8 cellular contexts compared by ENCODE assay signal in genomic region chr11:129374993-129375721, GRCh38. TPM values are rescaled to one million over a fixed set of nuclear protein-coding genes. Genes with fewer than 3 reads are reported as not detected.
DNase-seq lines count a peak whose midpoint lies in the region; ATAC-seq and TF ChIP-seq lines count a peak whose summit lies in the region.

No MANE protein-coding gene starts in this region.

- H3K27ac Mint-ChIP-seq in activated naive CD8-positive, alpha-beta T cell treated with anti-CD3 and anti-CD28 coated beads, Interleukin-2, amount 10 ng/mL, durations not matched to agents 7 days and 5 days = peak overlapping the region; percentile 25
- H3K27ac Mint-ChIP-seq in stimulated activated naive CD8-positive, alpha-beta T cell treated with anti-CD3 and anti-CD28 coated beads, Interleukin-15, amount 100 ng/mL, for 72 hours = no peak overlapping the region

- H3K4me1 Mint-ChIP-seq in activated naive CD8-positive, alpha-beta T cell treated with anti-CD3 and anti-CD28 coated beads, Interleukin-2, amount 10 ng/mL, durations not matched to agents 7 days and 5 days = peaks cover 20% of the 10 kb centered on the region
- peaks cover 41% of the 10 kb centered on the region for H3K4me1 Mint-ChIP-seq in stimulated activated naive CD8-positive, alpha-beta T cell treated with anti-CD3 and anti-CD28 coated beads, Interleukin-15, amount 100 ng/mL, for 72 hours

- TF ChIP-seq CTCF in kidney epithelial cell (IDR thresholded peaks at IDR 0.05; ENCODE audit: insufficient read depth, low read length, poor library complexity, severe bottlenecking) = no peak

- no peaks in the 10 kb centered on the region for H3K9me3 Mint-ChIP-seq in activated naive CD8-positive, alpha-beta T cell treated with anti-CD3 and anti-CD28 coated beads, Interleukin-2, amount 10 ng/mL, durations not matched to agents 7 days and 5 days
- H3K9me3 Mint-ChIP-seq in stimulated activated naive CD8-positive, alpha-beta T cell treated with anti-CD3 and anti-CD28 coated beads, Interleukin-15, amount 100 ng/mL, for 72 hours = no peaks in the 10 kb centered on the region

- H3K36me3 Mint-ChIP-seq in activated naive CD8-positive, alpha-beta T cell treated with anti-CD3 and anti-CD28 coated beads, Interleukin-2, amount 10 ng/mL, durations not matched to agents 7 days and 5 days = no peaks in the 10 kb centered on the region

- peaks cover 83% of the 10 kb centered on the region for H3K27me3 Mint-ChIP-seq in activated naive CD8-positive, alpha-beta T cell treated with anti-CD3 and anti-CD28 coated beads, Interleukin-2, amount 10 ng/mL, durations not matched to agents 7 days and 5 days
- H3K27me3 Mint-ChIP-seq in stimulated activated naive CD8-positive, alpha-beta T cell treated with anti-CD3 and anti-CD28 coated beads, Interleukin-15, amount 100 ng/mL, for 72 hours = peaks cover 94% of the 10 kb centered on the region

- H3K4me3 Mint-ChIP-seq in activated naive CD8-positive, alpha-beta T cell treated with anti-CD3 and anti-CD28 coated beads, Interleukin-2, amount 10 ng/mL, durations not matched to agents 7 days and 5 days = peak overlapping the region; percentile 65
- H3K4me3 Mint-ChIP-seq in stimulated activated naive CD8-positive, alpha-beta T cell treated with anti-CD3 and anti-CD28 coated beads, Interleukin-15, amount 100 ng/mL, for 72 hours = peak overlapping the region; percentile 78

- peak overlapping the region; percentile 32 for H3K4me3 ChIP-seq in kidney epithelial cell (ENCODE audit: low read depth, low read length)

- POLR2A ChIA-PET in activated naive CD8-positive, alpha-beta T cell treated with anti-CD3 and anti-CD28 coated beads, Interleukin-2, amount 10 ng/mL, durations not matched to agents 7 days and 5 days (lab: Charles Lee) = no interaction called here

- DNase-seq in stimulated activated CD4-positive, alpha-beta T cell treated with anti-CD3 and anti-CD28 coated beads, Interleukin-15, amount 100 ng/mL, for 24 hours = peak; percentile 53
- DNase-seq in stimulated activated CD4-positive, alpha-beta T cell treated with anti-CD3 and anti-CD28 coated beads, Interleukin-4, amount 100 ng/mL, for 24 hours = no peak
- DNase-seq in activated naive CD8-positive, alpha-beta T cell treated with anti-CD3 and anti-CD28 coated beads, Interleukin-2, amount 10 ng/mL, durations not matched to agents 7 days and 5 days = peak; percentile 48
- DNase-seq in kidney epithelial cell (ENCODE audit: low read depth) (no peak), Kasumi-1 (lab: John Stamatoyannopoulos, UW) (no peak), DMS153 treated with DMSO at 0.1 percent for 48 hours (lab: John Stamatoyannopoulos, UW; ENCODE audit: unreplicated experiment) (no peak), activated gamma-delta T cell treated with Interleukin-2 at 50 U/mL for 16 hours (no peak)
- DNase-seq in stimulated activated naive CD8-positive, alpha-beta T cell treated with anti-CD3 and anti-CD28 coated beads, Interleukin-15, amount 100 ng/mL, for 72 hours = peak in 1 of 2 donors; percentile 26

- H3K36me3 ChIP-seq in kidney epithelial cell (ENCODE audit: control insufficient read depth, insufficient read depth, low read length) = no peaks in the 10 kb centered on the region

- peaks cover 49% of the 10 kb centered on the region for H3K27me3 ChIP-seq in kidney epithelial cell (ENCODE audit: control insufficient read depth, insufficient read depth, low read length)

- ATAC-seq in activated naive CD8-positive, alpha-beta T cell treated with anti-CD3 and anti-CD28 coated beads, Interleukin-2, amount 10 ng/mL, durations not matched to agents 7 days and 5 days (ENCODE audit: low read depth) = peak; percentile 32
- ATAC-seq in stimulated activated naive CD8-positive, alpha-beta T cell treated with anti-CD3 and anti-CD28 coated beads, Interleukin-15, amount 100 ng/mL, for 72 hours = peak; percentile 67

RNA-seq across cellular contexts. Expression of gene BARX2, which starts 0.5 kb away (rescaled TPM):
- total RNA-seq in activated naive CD8-positive, alpha-beta T cell treated with anti-CD3 and anti-CD28 coated beads, Interleukin-2, amount 10 ng/mL, durations not matched to agents 7 days and 5 days = not detected
- total RNA-seq in kidney epithelial cell = 0.07 TPM in 1 of 2 replicates, not detected in the other

Comparison
In these comparisons a context has a peak if more than half of its experiments do, and no peak if none do; other contexts are left out.
1. DNase-seq: peak in stimulated activated CD4-positive, alpha-beta T cell treated with anti-CD3 and anti-CD28 coated beads, Interleukin-15, amount 100 ng/mL, for 24 hours (single experiment) and activated naive CD8-positive, alpha-beta T cell treated with anti-CD3 and anti-CD28 coated beads, Interleukin-2, amount 10 ng/mL, durations not matched to agents 7 days and 5 days (single experiment); none in stimulated activated CD4-positive, alpha-beta T cell treated with anti-CD3 and anti-CD28 coated beads, Interleukin-4, amount 100 ng/mL, for 24 hours (single experiment), kidney epithelial cell (single experiment), Kasumi-1 (0 of 2), DMS153 treated with DMSO at 0.1 percent for 48 hours (single experiment) and activated gamma-delta T cell treated with Interleukin-2 at 50 U/mL for 16 hours (single experiment).